4 cellular contexts compared by ENCODE assay signal in the genomic region with DNA sequence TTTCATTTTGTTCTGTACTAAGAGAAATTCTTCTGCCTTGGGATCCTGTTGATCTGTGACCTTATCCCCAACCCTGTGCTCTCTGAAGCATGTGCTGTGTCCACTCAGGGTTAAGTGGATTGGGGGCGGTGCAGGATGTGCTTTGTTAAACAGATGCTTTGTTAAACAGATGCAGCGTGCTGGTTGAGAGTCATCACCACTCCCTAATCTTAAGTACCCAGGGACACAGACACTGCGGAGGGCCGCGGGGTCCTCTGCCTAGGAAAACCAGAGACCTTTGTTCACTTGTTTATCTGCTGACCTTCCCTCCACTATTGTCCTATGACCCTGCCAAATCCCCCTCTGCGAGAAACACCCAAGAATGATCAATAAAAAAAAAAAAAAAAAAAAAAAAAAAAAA. TPM values are rescaled to one million over a fixed set of nuclear protein-coding genes. Genes with fewer than 3 reads are reported as not detected.
"Had no signal": no experiment of that assay in that cellular context is flagged by ENCODE, and none has a peak within 500 bp of the region (broad histone marks: within the 10 kb centered on the region; RNA-seq: fewer than 3 reads in every experiment).

No MANE protein-coding gene starts in this region.

RNA-seq across cellular contexts. Expression of a gene that starts 22.7 kb away (rescaled TPM):
- total RNA-seq: LHCN-M2, M059J, MCF 10A, NCI-H460 had no signal
